Comparison of ENCODE assay signal across 16 cellular contexts in genomic region chrX:95721011-95721410, GRCh38.
"Had no signal": no experiment of that assay in that cellular context is flagged by ENCODE, and none has a peak within 500 bp of the region (broad histone marks: within the 10 kb centered on the region; RNA-seq: fewer than 3 reads in every experiment).

No MANE protein-coding gene starts in this region.

- H3K27ac ChIP-seq: HL-60 had no signal

- DNase-seq: NCI-H1092, NCI-H1105 treated with DMSO at 0.1 percent for 48 hours, NCI-H1417 treated with DMSO at 0.1 percent for 48 hours, NCI-H146, NCI-H1694 treated with DMSO at 0.1 percent for 48 hours, NCI-H1930, NCI-H2081, NCI-H2107, NCI-H2227 treated with DMSO at 0.1 percent for 48 hours, NCI-H524, NCI-H526 treated with DMSO at 0.1 percent for 48 hours, NCI-H748 treated with DMSO at 0.1 percent for 48 hours, PC-3, SHP77 treated with DMSO at 0.1 percent for 48 hours, T-helper 1 cell had no signal
